In genomic region chr1:23585321-23586022, GRCh38 we compare ENCODE assay signal across 10 cellular contexts. TPM values are rescaled to one million over a fixed set of nuclear protein-coding genes. Genes with fewer than 3 reads are reported as not detected.
DNase-seq lines count a peak whose midpoint lies in the region; ATAC-seq and TF ChIP-seq lines count a peak whose summit lies in the region.
"Had no signal": no experiment of that assay in that cellular context is flagged by ENCODE, and none has a peak within 500 bp of the region (broad histone marks: within the 10 kb centered on the region; RNA-seq: fewer than 3 reads in every experiment).

No MANE protein-coding gene starts in this region.

- H3K9me3 Mint-ChIP-seq in activated T-cell treated with anti-CD3 and anti-CD28 coated beads, Interleukin-2, amount 50 U/mL, for 72 hours, result no peaks in the 10 kb centered on the region
- H3K9me3 Mint-ChIP-seq: central memory CD8-positive, alpha-beta T cell had no signal

- peak; percentile 98 for DNase-seq in HCEC 1CT
- DNase-seq in SK-MEL-5 (ENCODE audit: low read depth, low spot score), result peak; percentile 45
- DNase-seq in suprapubic skin (ENCODE audit: low spot score in 2 of 2), result peak; percentile 76 to 86
- DNase-seq in activated T-cell treated with anti-CD3 and anti-CD28 coated beads, Interleukin-2, amount 50 U/mL, for 72 hours, result no peak
- no peak for DNase-seq in NCI-H2171 (lab: John Stamatoyannopoulos, UW)
- DNase-seq in NCI-H1436 (lab: John Stamatoyannopoulos, UW), result no peak
- no peak for DNase-seq in ureter (ENCODE audit: low spot score)
- DNase-seq: kidney had no signal

- no peaks in the 10 kb centered on the region for H3K9me3 ChIP-seq in gastroesophageal sphincter
- no peaks in the 10 kb centered on the region for H3K9me3 ChIP-seq in suprapubic skin

- H3K27ac Mint-ChIP-seq in activated T-cell treated with anti-CD3 and anti-CD28 coated beads, Interleukin-2, amount 50 U/mL, for 72 hours, result no peak overlapping the region

- ATAC-seq in gastroesophageal sphincter, result peak; percentile 88
- no peak for ATAC-seq in activated T-cell treated with anti-CD3 and anti-CD28 coated beads, Interleukin-2, amount 50 U/mL, for 72 hours (replicated peaks in 1 of 2)

- no peak for TF ChIP-seq POLR2A in gastroesophageal sphincter (IDR thresholded peaks at IDR 0.05)
- no peak for TF ChIP-seq POLR2A in suprapubic skin (IDR thresholded peaks at IDR 0.05)

- TF ChIP-seq CTCF in gastroesophageal sphincter (IDR thresholded peaks at IDR 0.05), result no peak
- TF ChIP-seq CTCF in suprapubic skin (IDR thresholded peaks at IDR 0.05), result no peak

- TF ChIP-seq EP300 in gastroesophageal sphincter (IDR thresholded peaks at IDR 0.05) (no peak), suprapubic skin (IDR thresholded peaks at IDR 0.05) (no peak)

- no peak overlapping the region for H3K27ac ChIP-seq in gastroesophageal sphincter
- no peak overlapping the region for H3K27ac ChIP-seq in suprapubic skin

- WGBS in gastroesophageal sphincter (ENCODE audit: low coverage in 1 of 2), 2 donors, result 69 to 81% methylated on average over 6 to 8 of the region's 10 CpGs
- 37% methylated on average over 9 of the region's 10 CpGs for WGBS in suprapubic skin

- peaks cover 0 to 5% (median 0%) of the 10 kb centered on the region in 3 donors for H3K4me1 ChIP-seq in gastroesophageal sphincter
- peaks cover 18% of the 10 kb centered on the region for H3K4me1 ChIP-seq in suprapubic skin

- no peak overlapping the region for H3K4me3 Mint-ChIP-seq in activated T-cell treated with anti-CD3 and anti-CD28 coated beads, Interleukin-2, amount 50 U/mL, for 72 hours
- H3K4me3 Mint-ChIP-seq: central memory CD8-positive, alpha-beta T cell had no signal

- no peaks in the 10 kb centered on the region for H3K36me3 Mint-ChIP-seq in activated T-cell treated with anti-CD3 and anti-CD28 coated beads, Interleukin-2, amount 50 U/mL, for 72 hours (ENCODE audit: insufficient read depth in 2 of 2)

- H3K27me3 ChIP-seq in gastroesophageal sphincter (no peaks in the 10 kb centered on the region), suprapubic skin (no peaks in the 10 kb centered on the region)

- H3K36me3 ChIP-seq in gastroesophageal sphincter (no peaks in the 10 kb centered on the region), suprapubic skin (no peaks in the 10 kb centered on the region)

- in situ Hi-C loops in SK-MEL-5 (cut with HindIII; ENCODE audit: low pct_unique_long_range_greater_than_20kb, low sequenced_read_pairs), result no loop called here

- H3K4me3 ChIP-seq in gastroesophageal sphincter (no peak overlapping the region), suprapubic skin (no peak overlapping the region)

- H3K27me3 Mint-ChIP-seq in activated T-cell treated with anti-CD3 and anti-CD28 coated beads, Interleukin-2, amount 50 U/mL, for 72 hours (ENCODE audit: low read depth), result no peaks in the 10 kb centered on the region
- H3K27me3 Mint-ChIP-seq: central memory CD8-positive, alpha-beta T cell had no signal

- peaks cover 46% of the 10 kb centered on the region for H3K4me1 Mint-ChIP-seq in activated T-cell treated with anti-CD3 and anti-CD28 coated beads, Interleukin-2, amount 50 U/mL, for 72 hours (ENCODE audit: low read depth)

RNA-seq across cellular contexts. Expression of gene ID3, which starts 26.2 kb away (rescaled TPM):
- total RNA-seq in SK-MEL-5 (2014; rRNA removed; shearing (Covaris generic)), result 23.5 and 37.3 TPM in 2 replicates
- polyA plus RNA-seq in SK-MEL-5 (2015; cell fraction: cytosol; rRNA removed), result 127 and 171 TPM in 2 replicates
- 44.0 and 75.4 TPM in 2 replicates for polyA plus RNA-seq in SK-MEL-5 (2015; cell fraction: nucleus; rRNA removed)
- total RNA-seq in gastroesophageal sphincter (100 to 1,000 TPM; 144 to 270 (median 221) TPM), suprapubic skin (100 to 1,000 TPM in 3 of 4 donors, 10 to 100 TPM in 1; 91.1 to 194 (median 149) TPM), ureter (81.0 TPM)
- total RNA-seq in activated T-cell treated with anti-CD3 and anti-CD28 coated beads, Interleukin-2, amount 50 U/mL, for 72 hours, result 10 to 100 TPM; 32.3 to 37.2 TPM

RNA-seq across cellular contexts. Expression of gene E2F2, which starts 54.4 kb away (rescaled TPM):
- total RNA-seq in SK-MEL-5 (2014; rRNA removed; shearing (Covaris generic)), result 3.8 and 4.1 TPM in 2 replicates
- 5.6 and 6.4 TPM in 2 replicates for polyA plus RNA-seq in SK-MEL-5 (2015; cell fraction: cytosol; rRNA removed)
- 5.2 and 7.0 TPM in 2 replicates for polyA plus RNA-seq in SK-MEL-5 (2015; cell fraction: nucleus; rRNA removed)
- total RNA-seq in gastroesophageal sphincter (under 1 TPM in 2 of 4 donors, not detected in 2; 0.08 to 0.17 TPM), suprapubic skin (10 to 100 TPM in 2 of 4 donors, 1 to 10 TPM in 2; 4.5 to 12.9 (median 8.4) TPM), ureter (0.52 TPM)
- total RNA-seq in activated T-cell treated with anti-CD3 and anti-CD28 coated beads, Interleukin-2, amount 50 U/mL, for 72 hours, result 10 to 100 TPM; 19.9 to 24.7 TPM

Comparison
In these comparisons a context has a peak if more than half of its experiments do, and no peak if none do; other contexts are left out.
1. DNase-seq: peak in HCEC 1CT (single experiment), SK-MEL-5 (single experiment) and suprapubic skin (2 of 2); none in activated T-cell treated with anti-CD3 and anti-CD28 coated beads, Interleukin-2, amount 50 U/mL, for 72 hours (0 of 2), NCI-H2171 (single experiment), NCI-H1436 (single experiment) and ureter (single experiment).